ENCODE assay signal across 7 cellular contexts in the genomic region with DNA sequence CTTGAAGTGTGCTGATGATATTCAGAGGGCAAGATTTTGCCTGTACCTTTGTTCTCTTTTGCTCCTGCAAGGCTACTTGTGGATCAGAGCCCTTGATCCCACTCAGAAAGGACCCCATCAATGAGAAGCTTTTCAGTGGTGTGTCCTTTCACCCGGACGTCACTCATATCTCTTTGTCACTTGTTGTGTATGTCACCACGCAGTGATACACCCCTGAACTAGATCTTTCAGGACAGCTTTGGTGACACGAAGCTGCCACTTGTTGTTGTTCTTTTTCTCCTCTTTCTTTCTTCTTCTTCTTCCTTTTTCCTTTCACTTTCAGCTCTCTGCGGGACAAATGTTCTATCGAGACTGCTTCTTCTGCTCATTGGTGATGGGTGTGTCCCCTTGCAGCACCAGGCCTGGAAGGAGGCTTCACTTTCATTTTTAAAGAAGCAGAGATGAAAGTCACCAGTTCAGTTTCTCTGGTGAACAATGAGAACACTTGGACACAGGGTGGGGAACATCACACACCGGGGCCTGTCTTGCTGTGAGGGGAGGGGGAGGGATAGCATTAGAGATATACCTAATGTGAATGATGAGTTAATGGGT.
DNase-seq lines count a peak whose midpoint lies in the region; ATAC-seq, FAIRE-seq and TF ChIP-seq lines count a peak whose summit lies in the region.

No MANE protein-coding gene starts in this region.

- DNase-seq in RPMI8226 (peak; percentile 36), fibroblast of villous mesenchyme (ENCODE audit: low read depth) (peak; percentile 62), LoVo (ENCODE audit: low spot score) (no peak), middle frontal gyrus (ENCODE audit: extremely low spot score, low spot score) (no peak), frontal cortex (ENCODE audit: low spot score in 2 of 2) (no peak)

- H3K4me3 ChIP-seq in fibroblast of villous mesenchyme (ENCODE audit: low read depth, low read length), result peak overlapping the region; percentile 32

- TF ChIP-seq CTCF in fibroblast of villous mesenchyme (IDR thresholded peaks at IDR 0.05; ENCODE audit: insufficient read depth, low read depth, low read length), result no peak

- FAIRE-seq in frontal cortex (lab: Jason Lieb, UNC), result no peak

- ATAC-seq in GM18907 (IDR thresholded peaks at IDR 0.05; ENCODE audit: unreplicated experiment) (peak; percentile 96), HG02852 (IDR thresholded peaks at IDR 0.05; ENCODE audit: unreplicated experiment) (peak; percentile 92)

Comparison
In these comparisons a context has a peak if more than half of its experiments do, and no peak if none do; other contexts are left out.
1. DNase-seq: peak in RPMI8226 (single experiment) and fibroblast of villous mesenchyme (single experiment); none in LoVo (single experiment), middle frontal gyrus (single experiment) and frontal cortex (0 of 2).